9 cellular contexts compared by ENCODE assay signal in genomic region chr16:4515611-4516233, GRCh38. TPM values are rescaled to one million over a fixed set of nuclear protein-coding genes. Genes with fewer than 3 reads are reported as not detected.
DNase-seq lines count a peak whose midpoint lies in the region; ATAC-seq and TF ChIP-seq lines count a peak whose summit lies in the region.
"Had no signal": no experiment of that assay in that cellular context is flagged by ENCODE, and none has a peak within 500 bp of the region (broad histone marks: within the 10 kb centered on the region; RNA-seq: fewer than 3 reads in every experiment).

No MANE protein-coding gene starts in this region.

- TF ChIP-seq EP300 in sigmoid colon (IDR thresholded peaks at IDR 0.05), result no peak

- peaks cover 0 to 33% (median 21%) of the 10 kb centered on the region in 4 donors for H3K36me3 ChIP-seq in sigmoid colon

- no peak overlapping the region for H3K4me3 ChIP-seq in sigmoid colon
- H3K4me3 ChIP-seq: SK-N-MC had no signal

- H3K4me1 ChIP-seq in sigmoid colon, result peaks cover 0 to 46% (median 36%) of the 10 kb centered on the region in 4 donors

- 32 to 71% methylated on average over 5 of the region's 5 CpGs for WGBS in sigmoid colon, 2 donors

- intact Hi-C loops in sigmoid colon (cut with DNase I), result no loop called here

- no peak for TF ChIP-seq CTCF in sigmoid colon (IDR thresholded peaks at IDR 0.05)

- peak; percentile 64 for ATAC-seq in GM18909 (IDR thresholded peaks at IDR 0.05; ENCODE audit: poor library complexity, unreplicated experiment)
- ATAC-seq in HG03565 (IDR thresholded peaks at IDR 0.05; ENCODE audit: unreplicated experiment), result peak; percentile 53
- no peak for ATAC-seq in HG02981 (IDR thresholded peaks at IDR 0.05; ENCODE audit: unreplicated experiment)

- no peak for DNase-seq in sigmoid colon
- DNase-seq in NCI-H1048 (lab: John Stamatoyannopoulos, UW), result no peak
- DNase-seq in NCI-H2081 (lab: John Stamatoyannopoulos, UW), result no peak
- no peak for DNase-seq in COLO668 (lab: John Stamatoyannopoulos, UW; ENCODE audit: unreplicated experiment)

- no peaks in the 10 kb centered on the region for H3K27me3 ChIP-seq in sigmoid colon

- H3K27ac ChIP-seq in angular gyrus (ENCODE audit: low read depth, low read length), result peak overlapping the region; percentile 37
- H3K27ac ChIP-seq in sigmoid colon, result peak overlapping the region; percentile 39 to 63 (median 58)
- H3K27ac ChIP-seq: SK-N-MC had no signal

- TF ChIP-seq POLR2A in sigmoid colon (IDR thresholded peaks at IDR 0.05), result no peak

- H3K9me3 ChIP-seq in sigmoid colon, result no peaks in the 10 kb centered on the region

RNA-seq across cellular contexts. Expression of gene CDIP1, which starts 22.9 kb away (rescaled TPM):
- total RNA-seq in sigmoid colon, result 10 to 100 TPM; 12.8 to 22.4 (median 18.6) TPM
- polyA plus RNA-seq in sigmoid colon, result 10 to 100 TPM; 10.8 to 16.2 (median 16.1) TPM

RNA-seq across cellular contexts. Expression of gene HMOX2, which starts 39.5 kb away (rescaled TPM):
- total RNA-seq in sigmoid colon, result 10 to 100 TPM; 29.9 to 37.1 (median 32.0) TPM
- polyA plus RNA-seq in sigmoid colon, result 10 to 100 TPM; 57.7 to 77.2 (median 62.1) TPM

RNA-seq across cellular contexts. Expression of gene C16orf96, which starts 40.4 kb away (rescaled TPM):
- total RNA-seq in sigmoid colon, result under 1 TPM in 2 of 4 donors, not detected in 2; under 0.01 to 0.16 TPM
- under 1 TPM in 1 of 3 donors, not detected in 2; 0.09 TPM for polyA plus RNA-seq in sigmoid colon

RNA-seq across cellular contexts. Expression of gene NMRAL1, which starts 41.3 kb away (rescaled TPM):
- 10 to 100 TPM; 24.8 to 62.3 (median 47.0) TPM for total RNA-seq in sigmoid colon
- 10 to 100 TPM; 29.4 to 52.7 (median 46.8) TPM for polyA plus RNA-seq in sigmoid colon
